Comparison of ENCODE assay signal across 20 cellular contexts in genomic region chrX:69161786-69162349, GRCh38.
"Had no signal": no experiment of that assay in that cellular context is flagged by ENCODE, and none has a peak within 500 bp of the region (broad histone marks: within the 10 kb centered on the region; RNA-seq: fewer than 3 reads in every experiment).

No MANE protein-coding gene starts in this region.

- H3K27ac ChIP-seq: dorsolateral prefrontal cortex, epithelial cell of prostate, lower lobe of right lung, spleen, tibial artery, WERI-Rb-1 had no signal

- H3K4me3 Mint-ChIP-seq: activated naive CD4-positive, alpha-beta T cell treated with anti-CD3 and anti-CD28 coated beads, Interleukin-2, amount 50 U/mL, for 24 hours; endodermal cell; natural killer cell treated with Interleukin-12 subunit alpha and Interleukin-12 subunit beta and Interleukin-15 and Interleukin-18, amount 100 ng/mL, for 72 hours had no signal

- H3K9me3 Mint-ChIP-seq: activated naive CD4-positive, alpha-beta T cell treated with anti-CD3 and anti-CD28 coated beads, Interleukin-2, amount 50 U/mL, for 24 hours; natural killer cell treated with Interleukin-12 subunit alpha and Interleukin-12 subunit beta and Interleukin-15 and Interleukin-18, amount 100 ng/mL, for 72 hours had no signal

- H3K27ac Mint-ChIP-seq: endodermal cell; natural killer cell treated with Interleukin-12 subunit alpha and Interleukin-12 subunit beta and Interleukin-15 and Interleukin-18, amount 100 ng/mL, for 72 hours had no signal

- ATAC-seq: lower lobe of right lung; natural killer cell treated with Interleukin-12 subunit alpha and Interleukin-12 subunit beta and Interleukin-15 and Interleukin-18, amount 100 ng/mL, for 72 hours had no signal

- H3K4me3 ChIP-seq: lower lobe of right lung, spleen, tibial artery had no signal

- H3K9me3 ChIP-seq: lower lobe of right lung, spleen, tibial artery had no signal

- H3K36me3 ChIP-seq: lower lobe of right lung had no signal

- H3K27me3 Mint-ChIP-seq: activated naive CD4-positive, alpha-beta T cell treated with anti-CD3 and anti-CD28 coated beads, Interleukin-2, amount 50 U/mL, for 24 hours had no signal

- FAIRE-seq: colon, keratinocyte had no signal

- H3K4me1 Mint-ChIP-seq: endodermal cell had no signal

- DNase-seq: activated CD4-positive, alpha-beta T cell treated with anti-CD3 and anti-CD28 coated beads, Interleukin-2, amount 50 U/mL, for 48 hours; activated effector memory CD4-positive, alpha-beta T cell treated with Interleukin-2 at 50 U/mL for 16 hours; activated T-cell treated with anti-CD3 and anti-CD28 coated beads, Interleukin-2, amount 50 U/mL, for 48 hours; amygdala; caudate nucleus; dorsolateral prefrontal cortex; endodermal cell; foreskin fibroblast; hypothalamus; lower lobe of right lung; spleen; stimulated activated naive CD4-positive, alpha-beta T cell treated with Interleukin-2 at 50 U/mL for 16 hours; SW 1271; tibial artery; WERI-Rb-1 had no signal

- H3K27me3 ChIP-seq: tibial artery had no signal

- H3K36me3 Mint-ChIP-seq: activated naive CD4-positive, alpha-beta T cell treated with anti-CD3 and anti-CD28 coated beads, Interleukin-2, amount 50 U/mL, for 24 hours; natural killer cell treated with Interleukin-12 subunit alpha and Interleukin-12 subunit beta and Interleukin-15 and Interleukin-18, amount 100 ng/mL, for 72 hours had no signal
